Comparison of ENCODE assay signal across 1 cellular context in genomic region chr11:118957968-118958367, GRCh38.
TF ChIP-seq lines count a peak whose summit lies in the region.

No MANE protein-coding gene starts in this region.

TF ChIP-seq in HEK293T, 16 proteins besides CTCF, POLR2A, EP300 and RAD21:
- TF ChIP-seq ARNT (IDR thresholded peaks at IDR 0.05): no peak
- no peak for TF ChIP-seq ELF4 (IDR thresholded peaks at IDR 0.05)
- TF ChIP-seq FOXA1 (IDR thresholded peaks at IDR 0.05): no peak
- TF ChIP-seq CTBP1 (IDR thresholded peaks at IDR 0.05; ENCODE audit: borderline replicate concordance): no peak
- TF ChIP-seq L3MBTL2 (conservative IDR thresholded peaks at IDR 0.05): no peak
- TF ChIP-seq LEF1 (IDR thresholded peaks at IDR 0.05; ENCODE audit: borderline replicate concordance): no peak
